In the genomic region with DNA sequence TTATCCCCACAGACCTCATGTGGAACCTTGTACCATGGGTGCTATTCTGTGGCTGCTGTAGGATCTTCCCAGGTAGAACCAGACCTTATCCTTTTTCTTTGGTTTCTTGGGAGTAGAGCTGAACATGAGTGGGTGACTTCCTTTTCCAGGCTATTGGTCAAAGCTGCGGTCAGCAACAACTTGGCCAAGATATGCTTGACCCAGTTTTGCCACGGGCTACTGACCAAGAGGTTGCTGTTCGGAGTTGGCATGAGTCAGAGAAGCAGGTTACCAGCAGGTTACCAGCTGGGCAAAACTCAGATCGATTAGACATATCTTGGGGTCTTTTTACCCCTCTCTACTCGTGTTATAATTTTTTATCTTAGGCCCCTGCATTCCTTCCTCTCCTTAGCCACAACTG, we compare ENCODE assay signal across 18 cellular contexts. TPM values are rescaled to one million over a fixed set of nuclear protein-coding genes. Genes with fewer than 3 reads are reported as not detected.
DNase-seq lines count a peak whose midpoint lies in the region; ATAC-seq, FAIRE-seq and TF ChIP-seq lines count a peak whose summit lies in the region.
"Had no signal": no experiment of that assay in that cellular context is flagged by ENCODE, and none has a peak within 500 bp of the region (broad histone marks: within the 10 kb centered on the region; RNA-seq: fewer than 3 reads in every experiment).

No MANE protein-coding gene starts in this region.

- H3K4me1 ChIP-seq in left ventricle myocardium inferior, result peaks cover 17% of the 10 kb centered on the region
- peaks cover 11% of the 10 kb centered on the region for H3K4me1 ChIP-seq in PC-9 (replicated peaks; ENCODE audit: insufficient read depth)
- peaks cover 15 to 16% of the 10 kb centered on the region in 2 donors for H3K4me1 ChIP-seq in thyroid gland
- H3K4me1 ChIP-seq: testis had no signal

- POLR2A ChIA-PET in PC-9 (lab: Charles Lee; ENCODE audit: unreplicated experiment), result interaction anchor here (0.6 kb wide), 1 partner anchor 50 kb away, joined by 5 read pairs; no protein-coding TSS in a partner anchor

- H3K36me3 ChIP-seq in left ventricle myocardium inferior (no peaks in the 10 kb centered on the region), PC-9 (ENCODE audit: low read depth) (no peaks in the 10 kb centered on the region), thyroid gland (no peaks in the 10 kb centered on the region)

- no peaks in the 10 kb centered on the region for H4K20me1 ChIP-seq in PC-9 (ENCODE audit: insufficient read depth)

- H3K9me2 ChIP-seq in PC-9 (ENCODE audit: insufficient read depth), result no peaks in the 10 kb centered on the region

- no peak for TF ChIP-seq CTCF in left ventricle myocardium inferior (IDR thresholded peaks at IDR 0.05; ENCODE audit: borderline replicate concordance)
- TF ChIP-seq CTCF in PC-9 (conservative IDR thresholded peaks at IDR 0.05), result no peak
- no peak for TF ChIP-seq CTCF in epithelial cell of proximal tubule (conservative IDR thresholded peaks at IDR 0.05; ENCODE audit: low read depth, low read length)
- no peak for TF ChIP-seq CTCF in thyroid gland (IDR thresholded peaks at IDR 0.05)

- CTCF ChIA-PET in PC-9 (lab: Charles Lee), result no interaction called here

- TF ChIP-seq POLR2A in thyroid gland (IDR thresholded peaks at IDR 0.05), result no peak
- no peak for TF ChIP-seq POLR2A in GM12892 (IDR thresholded peaks at IDR 0.05; ENCODE audit: low read depth, low read length)

- H3F3A ChIP-seq in PC-9 (ENCODE audit: insufficient read depth, low read depth), result no peaks in the 10 kb centered on the region; the same call in 1 of the 2 replicates

- no peak overlapping the region for H3K4me2 ChIP-seq in PC-9

- no TSS peak for BruUV-seq in PC-9 (replicated peaks; lab: Mats Ljungman, UMichigan)

- H3K27ac ChIP-seq in left ventricle myocardium inferior (replicated peaks) (no peak overlapping the region), PC-9 (no peak overlapping the region), thyroid gland (peak overlapping the region in 2 of 3 donors; percentile 23 to 24)
- H3K27ac ChIP-seq: testis had no signal

- no peak for DNase-seq in Right ventricle myocardium superior
- DNase-seq in left ventricle myocardium inferior, result no peak
- peak in 1 of 2 experiments; percentile 56 for DNase-seq in PC-9
- peak; percentile 91 for DNase-seq in epithelial cell of proximal tubule (ENCODE audit: low read depth)
- DNase-seq in thyroid gland, result peak; percentile 65 to 73
- DNase-seq in GM12892 (ENCODE audit: insufficient read length), result no peak
- DNase-seq: activated CD8-positive, alpha-beta memory T cell treated with anti-CD3 and anti-CD28 coated beads, Interleukin-2, amount 10 ng/mL, durations not matched to agents 7 days and 5 days; DND-41; effector CD8-positive, alpha-beta T cell; hippocampal formation; mucosa of descending colon; NCI-H2029; T-helper 2 cell; testis had no signal

- no peaks in the 10 kb centered on the region for H3K79me2 ChIP-seq in PC-9 (ENCODE audit: low read depth)

- no peak overlapping the region for H3K4me3 ChIP-seq in left ventricle myocardium inferior
- no peak overlapping the region for H3K4me3 ChIP-seq in PC-9
- H3K4me3 ChIP-seq in epithelial cell of proximal tubule (ENCODE audit: low read depth, low read length), result peak overlapping the region; percentile 27
- no peak overlapping the region for H3K4me3 ChIP-seq in thyroid gland (replicated peaks in 1 of 3)
- H3K4me3 ChIP-seq: mucosa of descending colon, testis had no signal

- no peaks in the 10 kb centered on the region for H3K27me3 ChIP-seq in left ventricle myocardium inferior (ENCODE audit: low read depth)
- H3K27me3 ChIP-seq in PC-9 (ENCODE audit: insufficient read depth, low read depth), result no peaks in the 10 kb centered on the region
- H3K27me3 ChIP-seq in thyroid gland, result no peaks in the 10 kb centered on the region
- H3K27me3 ChIP-seq: testis had no signal

- intact Hi-C loops in Right ventricle myocardium superior (cut with DNase I) (no loop called here), left ventricle myocardium inferior (cut with micrococcal nuclease) (no loop called here), PC-9 (cut with micrococcal nuclease; ENCODE audit: unreplicated experiment) (no loop called here), thyroid gland (cut with DNase I) (no loop called here)

- FAIRE-seq in GM12892 (lab: Jason Lieb, UNC), result no peak
- FAIRE-seq: A204.1, HepG2 had no signal

- peak; percentile 20 for ATAC-seq in Right ventricle myocardium superior (ENCODE audit: poor library complexity)
- ATAC-seq in HG03139 (IDR thresholded peaks at IDR 0.05; ENCODE audit: unreplicated experiment), result no peak
- ATAC-seq in SK-N-SH treated with all-trans-retinoic acid at 6 μM for 48 hours, result no peak
- ATAC-seq: activated CD8-positive, alpha-beta memory T cell treated with anti-CD3 and anti-CD28 coated beads, Interleukin-2, amount 10 ng/mL, durations not matched to agents 7 days and 5 days; HepG2; mucosa of descending colon had no signal

- H3K9me3 ChIP-seq in left ventricle myocardium inferior (replicated peaks) (no peaks in the 10 kb centered on the region), PC-9 (ENCODE audit: insufficient read depth, low read depth) (no peaks in the 10 kb centered on the region), thyroid gland (no peaks in the 10 kb centered on the region)
- H3K9me3 ChIP-seq: mucosa of descending colon, testis had no signal

- peak overlapping the region; percentile 49; the same call in 1 of the 2 replicates for H2AFZ ChIP-seq in PC-9

- 44 to 52% methylated on average over 5 of the region's 5 CpGs for WGBS in thyroid gland, 2 donors

TF ChIP-seq in SK-N-SH treated with all-trans-retinoic acid at 6 μM for 48 hours, 23 proteins besides CTCF, POLR2A, EP300 and RAD21 (continues in another document):
- TF ChIP-seq, protein P1, sequence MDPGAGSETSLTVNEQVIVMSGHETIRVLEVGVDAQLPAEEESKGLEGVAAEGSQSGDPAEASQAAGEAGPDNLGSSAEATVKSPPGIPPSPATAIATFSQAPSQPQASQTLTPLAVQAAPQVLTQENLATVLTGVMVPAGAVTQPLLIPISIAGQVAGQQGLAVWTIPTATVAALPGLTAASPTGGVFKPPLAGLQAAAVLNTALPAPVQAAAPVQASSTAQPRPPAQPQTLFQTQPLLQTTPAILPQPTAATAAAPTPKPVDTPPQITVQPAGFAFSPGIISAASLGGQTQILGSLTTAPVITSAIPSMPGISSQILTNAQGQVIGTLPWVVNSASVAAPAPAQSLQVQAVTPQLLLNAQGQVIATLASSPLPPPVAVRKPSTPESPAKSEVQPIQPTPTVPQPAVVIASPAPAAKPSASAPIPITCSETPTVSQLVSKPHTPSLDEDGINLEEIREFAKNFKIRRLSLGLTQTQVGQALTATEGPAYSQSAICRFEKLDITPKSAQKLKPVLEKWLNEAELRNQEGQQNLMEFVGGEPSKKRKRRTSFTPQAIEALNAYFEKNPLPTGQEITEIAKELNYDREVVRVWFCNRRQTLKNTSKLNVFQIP (CRISPR knock-in tag; IDR thresholded peaks at IDR 0.05; ENCODE audit: borderline replicate concordance, low read depth), result no peak
- no peak for TF ChIP-seq ARNTL (CRISPR knock-in tag; IDR thresholded peaks at IDR 0.05; ENCODE audit: borderline replicate concordance, low read depth)
- no peak for TF ChIP-seq PPARA (CRISPR knock-in tag; IDR thresholded peaks at IDR 0.05; ENCODE audit: borderline replicate concordance)
- no peak for TF ChIP-seq ZNF70 (CRISPR knock-in tag; IDR thresholded peaks at IDR 0.05)
- no peak for TF ChIP-seq GLIS3 (CRISPR knock-in tag; IDR thresholded peaks at IDR 0.05)
- TF ChIP-seq, protein P2, sequence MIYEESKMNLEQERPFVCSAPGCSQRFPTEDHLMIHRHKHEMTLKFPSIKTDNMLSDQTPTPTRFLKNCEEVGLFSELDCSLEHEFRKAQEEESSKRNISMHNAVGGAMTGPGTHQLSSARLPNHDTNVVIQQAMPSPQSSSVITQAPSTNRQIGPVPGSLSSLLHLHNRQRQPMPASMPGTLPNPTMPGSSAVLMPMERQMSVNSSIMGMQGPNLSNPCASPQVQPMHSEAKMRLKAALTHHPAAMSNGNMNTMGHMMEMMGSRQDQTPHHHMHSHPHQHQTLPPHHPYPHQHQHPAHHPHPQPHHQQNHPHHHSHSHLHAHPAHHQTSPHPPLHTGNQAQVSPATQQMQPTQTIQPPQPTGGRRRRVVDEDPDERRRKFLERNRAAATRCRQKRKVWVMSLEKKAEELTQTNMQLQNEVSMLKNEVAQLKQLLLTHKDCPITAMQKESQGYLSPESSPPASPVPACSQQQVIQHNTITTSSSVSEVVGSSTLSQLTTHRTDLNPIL (CRISPR knock-in tag; IDR thresholded peaks at IDR 0.05; ENCODE audit: low read depth), result no peak
- no peak for TF ChIP-seq TCF4 (CRISPR knock-in tag; IDR thresholded peaks at IDR 0.05; ENCODE audit: borderline replicate concordance)
- TF ChIP-seq ZNF565 (CRISPR knock-in tag; conservative IDR thresholded peaks at IDR 0.05; ENCODE audit: low read depth), result no peak
- TF ChIP-seq ZC3H10 (CRISPR knock-in tag; IDR thresholded peaks at IDR 0.05), result no peak
- TF ChIP-seq, protein P3, sequence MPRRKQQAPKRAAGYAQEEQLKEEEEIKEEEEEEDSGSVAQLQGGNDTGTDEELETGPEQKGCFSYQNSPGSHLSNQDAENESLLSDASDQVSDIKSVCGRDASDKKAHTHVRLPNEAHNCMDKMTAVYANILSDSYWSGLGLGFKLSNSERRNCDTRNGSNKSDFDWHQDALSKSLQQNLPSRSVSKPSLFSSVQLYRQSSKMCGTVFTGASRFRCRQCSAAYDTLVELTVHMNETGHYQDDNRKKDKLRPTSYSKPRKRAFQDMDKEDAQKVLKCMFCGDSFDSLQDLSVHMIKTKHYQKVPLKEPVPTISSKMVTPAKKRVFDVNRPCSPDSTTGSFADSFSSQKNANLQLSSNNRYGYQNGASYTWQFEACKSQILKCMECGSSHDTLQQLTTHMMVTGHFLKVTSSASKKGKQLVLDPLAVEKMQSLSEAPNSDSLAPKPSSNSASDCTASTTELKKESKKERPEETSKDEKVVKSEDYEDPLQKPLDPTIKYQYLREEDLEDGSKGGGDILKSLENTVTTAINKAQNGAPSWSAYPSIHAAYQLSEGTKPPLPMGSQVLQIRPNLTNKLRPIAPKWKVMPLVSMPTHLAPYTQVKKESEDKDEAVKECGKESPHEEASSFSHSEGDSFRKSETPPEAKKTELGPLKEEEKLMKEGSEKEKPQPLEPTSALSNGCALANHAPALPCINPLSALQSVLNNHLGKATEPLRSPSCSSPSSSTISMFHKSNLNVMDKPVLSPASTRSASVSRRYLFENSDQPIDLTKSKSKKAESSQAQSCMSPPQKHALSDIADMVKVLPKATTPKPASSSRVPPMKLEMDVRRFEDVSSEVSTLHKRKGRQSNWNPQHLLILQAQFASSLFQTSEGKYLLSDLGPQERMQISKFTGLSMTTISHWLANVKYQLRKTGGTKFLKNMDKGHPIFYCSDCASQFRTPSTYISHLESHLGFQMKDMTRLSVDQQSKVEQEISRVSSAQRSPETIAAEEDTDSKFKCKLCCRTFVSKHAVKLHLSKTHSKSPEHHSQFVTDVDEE (CRISPR knock-in tag; IDR thresholded peaks at IDR 0.05), result no peak
- no peak for TF ChIP-seq TOX (CRISPR knock-in tag; IDR thresholded peaks at IDR 0.05; ENCODE audit: borderline replicate concordance)

RNA-seq across cellular contexts. Expression of a gene that starts 36.7 kb away (rescaled TPM):
- 22.8 TPM for total RNA-seq in Right ventricle myocardium superior
- 39.6 TPM for total RNA-seq in left ventricle myocardium inferior
- 14.7 TPM in 2 replicates for total RNA-seq in PC-9 (2021)
- total RNA-seq in epithelial cell of proximal tubule, result 25.7 and 35.5 TPM in 2 replicates
- 10 to 100 TPM in 1 of 4 donors, 1 to 10 TPM in 3; 5.4 to 28.2 (median 7.2) TPM for total RNA-seq in thyroid gland
- 21.3 TPM for polyA plus RNA-seq in GM12892 (2012; ENCODE audit: missing spikeins)

Comparison
In these comparisons a context has a peak if more than half of its experiments do, and no peak if none do; other contexts are left out.
1. DNase-seq: peak in epithelial cell of proximal tubule (single experiment) and thyroid gland (2 of 2); none in Right ventricle myocardium superior (single experiment), left ventricle myocardium inferior (single experiment) and GM12892 (single experiment).
2. H3K27ac ChIP-seq: peak in thyroid gland (2 of 3); none in left ventricle myocardium inferior (single experiment) and PC-9 (single experiment).